Comparison of ENCODE assay signal across 21 cellular contexts in the genomic region with DNA sequence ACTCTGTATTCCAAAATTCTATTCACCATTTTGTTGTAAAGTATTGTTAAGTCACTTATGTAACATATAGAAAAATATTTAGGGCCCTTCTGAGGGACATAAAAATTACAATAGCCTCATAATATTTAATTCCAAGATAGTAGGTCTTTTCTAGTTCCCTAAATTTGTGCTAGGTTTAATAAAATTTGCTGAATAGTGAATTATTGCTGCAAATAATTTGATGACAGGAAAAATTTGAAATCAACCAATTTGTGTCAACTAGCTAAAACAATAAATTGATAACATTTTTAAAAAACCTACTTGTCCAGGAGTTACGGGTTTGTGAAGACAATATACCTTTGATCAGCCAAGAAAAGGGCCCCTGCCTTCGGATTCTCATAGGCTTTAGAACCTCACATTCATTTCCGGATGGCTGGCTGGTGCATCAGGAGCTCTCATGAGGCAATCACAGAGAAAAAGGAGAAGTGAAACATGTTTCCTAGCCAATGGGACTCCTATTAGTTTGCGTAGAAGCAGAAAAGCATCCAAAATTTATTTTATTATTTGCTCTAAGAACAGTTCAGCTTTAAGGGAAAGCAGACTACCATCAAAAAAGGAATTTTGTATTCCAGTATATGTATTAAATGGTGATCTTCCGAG.
"Had no signal": no experiment of that assay in that cellular context is flagged by ENCODE, and none has a peak within 500 bp of the region (broad histone marks: within the 10 kb centered on the region; RNA-seq: fewer than 3 reads in every experiment).

No MANE protein-coding gene starts in this region.

- H3K27ac ChIP-seq: foreskin keratinocyte, right atrium auricular region, skin epidermis, tibial nerve had no signal

- H3K9me3 ChIP-seq: right atrium auricular region, tibial nerve had no signal

- H3K9me3 Mint-ChIP-seq: activated naive CD4-positive, alpha-beta T cell treated with anti-CD3 and anti-CD28 coated beads for 36 hours; activated T-helper 17 cell treated with anti-CD3 and anti-CD28 coated beads, Interleukin-2, amount 50 U/mL, for 72 hours had no signal

- ATAC-seq: activated naive CD8-positive, alpha-beta T cell treated with anti-CD3 and anti-CD28 coated beads, Interleukin-2, amount 50 U/mL, for 24 hours; activated T-helper 17 cell treated with anti-CD3 and anti-CD28 coated beads, Interleukin-2, amount 50 U/mL, for 72 hours; foreskin keratinocyte; natural killer cell had no signal

- H3K27me3 ChIP-seq: foreskin keratinocyte, right atrium auricular region, tibial nerve had no signal

- H3K36me3 ChIP-seq: right atrium auricular region, tibial nerve had no signal

- H3K4me1 ChIP-seq: foreskin keratinocyte, right atrium auricular region, tibial nerve had no signal

- H3K4me3 ChIP-seq: right atrium auricular region, skin epidermis, tibial nerve had no signal

- H3K27me3 Mint-ChIP-seq: activated naive CD8-positive, alpha-beta T cell treated with anti-CD3 and anti-CD28 coated beads, Interleukin-2, amount 50 U/mL, for 24 hours; activated T-helper 17 cell treated with anti-CD3 and anti-CD28 coated beads, Interleukin-2, amount 50 U/mL, for 72 hours had no signal

- H3K27ac Mint-ChIP-seq: activated naive CD4-positive, alpha-beta T cell treated with anti-CD3 and anti-CD28 coated beads for 36 hours; activated naive CD8-positive, alpha-beta T cell treated with anti-CD3 and anti-CD28 coated beads, Interleukin-2, amount 50 U/mL, for 24 hours; activated T-helper 17 cell treated with anti-CD3 and anti-CD28 coated beads, Interleukin-2, amount 50 U/mL, for 72 hours; natural killer cell; progenitor cell of endocrine pancreas; T-helper 2 cell treated with Interferon-gamma antibody and Interleukin-4, amounts not matched to agents 5 μg/mL and 100 μg/mL, for 36 hours had no signal

- H3K4me3 Mint-ChIP-seq: activated naive CD4-positive, alpha-beta T cell treated with anti-CD3 and anti-CD28 coated beads for 36 hours; activated naive CD8-positive, alpha-beta T cell treated with anti-CD3 and anti-CD28 coated beads, Interleukin-2, amount 50 U/mL, for 24 hours; activated T-helper 17 cell treated with anti-CD3 and anti-CD28 coated beads, Interleukin-2, amount 50 U/mL, for 72 hours; natural killer cell; T-helper 2 cell treated with Interferon-gamma antibody and Interleukin-4, amounts not matched to agents 5 μg/mL and 100 μg/mL, for 36 hours had no signal

- DNase-seq: activated CD4-positive, alpha-beta T cell treated with anti-CD3 and anti-CD28 coated beads, Interleukin-2, amount 50 U/mL, for 1 hour; activated CD4-positive, CD25-positive, alpha-beta regulatory T cell; activated naive CD4-positive, alpha-beta T cell treated with anti-CD3 and anti-CD28 coated beads for 36 hours; activated naive CD8-positive, alpha-beta T cell treated with anti-CD3 and anti-CD28 coated beads, Interleukin-2, amount 50 U/mL, for 24 hours; aorta; effector CD8-positive, alpha-beta T cell; foreskin keratinocyte; mesenchymal stem cell; natural killer cell; occipital lobe; stimulated activated CD4-positive, alpha-beta T cell treated with anti-CD3 and anti-CD28 coated beads, Interleukin-15, amount 100 ng/mL, for 24 hours; stimulated activated CD4-positive, alpha-beta T cell treated with anti-CD3 and anti-CD28 coated beads, Interleukin-4, amount 100 ng/mL, for 1 hour; stimulated activated CD8-positive, alpha-beta memory T cell treated with anti-CD3 and anti-CD28 coated beads, Interleukin-4, amount 100 ng/mL, for 48 hours; stimulated activated naive CD4-positive, alpha-beta T cell treated with Interleukin-2 at 50 U/mL for 16 hours; substantia nigra had no signal

- H3K4me1 Mint-ChIP-seq: activated naive CD8-positive, alpha-beta T cell treated with anti-CD3 and anti-CD28 coated beads, Interleukin-2, amount 50 U/mL, for 24 hours; activated T-helper 17 cell treated with anti-CD3 and anti-CD28 coated beads, Interleukin-2, amount 50 U/mL, for 72 hours; natural killer cell had no signal
